Comparison of ENCODE assay signal across 1 cellular context in genomic region chr17:42773290-42774035, GRCh38.
TF ChIP-seq lines count a peak whose summit lies in the region.

VPS25 (plus strand) TSS chr17:42773449; CDS start chr17:42773476, 27 bp downstream.

TF ChIP-seq in HepG2, 621 proteins besides CTCF, POLR2A, EP300 and RAD21 (continued from another document and continues in another):
- 0 out of 2 replicates have a peak, but pooled peaks have one; percentile 51 for TF ChIP-seq CAMTA2 (CRISPR knock-in tag; IDR thresholded peaks at IDR 0.05; ENCODE audit: borderline replicate concordance)
- TF ChIP-seq RFX3 (CRISPR knock-in tag; IDR thresholded peaks at IDR 0.05), result peak; percentile 58; the same call in 1 of the 2 replicates
- no peak for TF ChIP-seq CSRNP2 (CRISPR knock-in tag; conservative IDR thresholded peaks at IDR 0.05; ENCODE audit: low read depth)
- TF ChIP-seq BATF2 (CRISPR knock-in tag; IDR thresholded peaks at IDR 0.05), result no peak
- peak; percentile 98 for TF ChIP-seq KLF11 (CRISPR knock-in tag; IDR thresholded peaks at IDR 0.05)
- no peak for TF ChIP-seq ZNF850 (CRISPR knock-in tag; conservative IDR thresholded peaks at IDR 0.05)
- TF ChIP-seq ZSCAN22 (CRISPR knock-in tag; IDR thresholded peaks at IDR 0.05), result no peak
- no peak for TF ChIP-seq U2AF2 (IDR thresholded peaks at IDR 0.05; ENCODE audit: low read depth, low read length)
- peak; percentile 95 for TF ChIP-seq EED (CRISPR knock-in tag; IDR thresholded peaks at IDR 0.05)
- TF ChIP-seq ZNF253 (CRISPR knock-in tag; IDR thresholded peaks at IDR 0.05; ENCODE audit: borderline replicate concordance), result 0 out of 2 replicates have a peak, but pooled peaks have one; percentile 31
- TF ChIP-seq CENPBD1 (CRISPR knock-in tag; IDR thresholded peaks at IDR 0.05; ENCODE audit: borderline replicate concordance, low read depth), result no peak
- peak; percentile 86; the same call in 1 of the 2 replicates for TF ChIP-seq ZC3H4 (CRISPR knock-in tag; IDR thresholded peaks at IDR 0.05; ENCODE audit: borderline replicate concordance)
- peak; percentile 78 for TF ChIP-seq ZNF781 (CRISPR knock-in tag; IDR thresholded peaks at IDR 0.05; ENCODE audit: borderline replicate concordance, not compliant biosample characterization)
- peak; percentile 91; the same call in 1 of the 2 replicates for TF ChIP-seq NR1H2 (CRISPR knock-in tag; IDR thresholded peaks at IDR 0.05; ENCODE audit: borderline replicate concordance, low read depth)
- TF ChIP-seq ZNF180 (CRISPR knock-in tag; IDR thresholded peaks at IDR 0.05; ENCODE audit: borderline replicate concordance, low read depth), result no peak
- peak; percentile 94; the same call in 1 of the 2 replicates for TF ChIP-seq ATF6 (CRISPR knock-in tag; conservative IDR thresholded peaks at IDR 0.05)
- TF ChIP-seq ZNF660 (CRISPR knock-in tag; IDR thresholded peaks at IDR 0.05; ENCODE audit: borderline replicate concordance, low read depth), result no peak
- no peak for TF ChIP-seq GRHL1 (CRISPR knock-in tag; conservative IDR thresholded peaks at IDR 0.05)
- TF ChIP-seq ZNF800 (CRISPR knock-in tag; IDR thresholded peaks at IDR 0.05), result peak; percentile 81; the same call in 1 of the 2 replicates
- no peak for TF ChIP-seq ZNF30 (CRISPR knock-in tag; IDR thresholded peaks at IDR 0.05)
- peak; percentile 76 for TF ChIP-seq ATF1 (CRISPR knock-in tag; IDR thresholded peaks at IDR 0.05)
- peak; percentile 84; the same call in 2 of the 3 replicates for TF ChIP-seq MXI1 (IDR thresholded peaks at IDR 0.05; ENCODE audit: borderline replicate concordance, low read depth, low read length)
- TF ChIP-seq SNAPC5 (CRISPR knock-in tag; IDR thresholded peaks at IDR 0.05; ENCODE audit: borderline replicate concordance), result peak; percentile 58; the same call in 1 of the 2 replicates
- peak; percentile 84; the same call in 1 of the 2 replicates for TF ChIP-seq ZZZ3 (CRISPR knock-in tag; IDR thresholded peaks at IDR 0.05; ENCODE audit: borderline replicate concordance)
- TF ChIP-seq PLRG1 (conservative IDR thresholded peaks at IDR 0.05), result no peak
- no peak for TF ChIP-seq HIC2 (CRISPR knock-in tag; IDR thresholded peaks at IDR 0.05; ENCODE audit: low read depth)
- TF ChIP-seq ZNF263 (CRISPR knock-in tag; IDR thresholded peaks at IDR 0.05), result peak; percentile 84
- TF ChIP-seq CEBPG (CRISPR knock-in tag; IDR thresholded peaks at IDR 0.05), result peak; percentile 49; the same call in 1 of the 2 replicates
- TF ChIP-seq ATRX (CRISPR knock-in tag; IDR thresholded peaks at IDR 0.05; ENCODE audit: borderline replicate concordance), result no peak
- TF ChIP-seq HNRNPK (IDR thresholded peaks at IDR 0.05; ENCODE audit: low read depth, low read length, poor library complexity, severe bottlenecking), result no peak
- TF ChIP-seq ZNF274 (CRISPR knock-in tag; IDR thresholded peaks at IDR 0.05), result peak; percentile 83
- peak; percentile 68; the same call in 1 of the 2 replicates for TF ChIP-seq KDM5B (CRISPR knock-in tag; IDR thresholded peaks at IDR 0.05; ENCODE audit: borderline replicate concordance)
- TF ChIP-seq ZNF670 (CRISPR knock-in tag; IDR thresholded peaks at IDR 0.05; ENCODE audit: borderline replicate concordance), result peak; percentile 52; the same call in 1 of the 2 replicates
- TF ChIP-seq ZNF761 (CRISPR knock-in tag; conservative IDR thresholded peaks at IDR 0.05), result 0 out of 2 replicates have a peak, but pooled peaks have one; percentile 81
- peak; percentile 95 for TF ChIP-seq ARID4A (CRISPR knock-in tag; IDR thresholded peaks at IDR 0.05; ENCODE audit: borderline replicate concordance)
- no peak for TF ChIP-seq PBX2 (CRISPR knock-in tag; IDR thresholded peaks at IDR 0.05)
- TF ChIP-seq MED8 (CRISPR knock-in tag; IDR thresholded peaks at IDR 0.05; ENCODE audit: insufficient replicate concordance), result peak; percentile 97
- peak; percentile 50 for TF ChIP-seq PHF5A (CRISPR knock-in tag; IDR thresholded peaks at IDR 0.05; ENCODE audit: low read depth, unreplicated experiment)
- peak; percentile 37; the same call in 1 of the 2 replicates for TF ChIP-seq ZNF503 (CRISPR knock-in tag; IDR thresholded peaks at IDR 0.05)
- peak; percentile 71; the same call in 1 of the 2 replicates for TF ChIP-seq KLF12 (CRISPR knock-in tag; IDR thresholded peaks at IDR 0.05; ENCODE audit: borderline replicate concordance)
- peak; percentile 87; the same call in 1 of the 2 replicates for TF ChIP-seq ZNF44 (CRISPR knock-in tag; IDR thresholded peaks at IDR 0.05)
- TF ChIP-seq ZNF24 (IDR thresholded peaks at IDR 0.05), result 0 out of 2 replicates have a peak, but pooled peaks have one; percentile 52
- peak; percentile 95 for TF ChIP-seq SIN3B (IDR thresholded peaks at IDR 0.05; ENCODE audit: low read length)
- TF ChIP-seq ZNF672 (CRISPR knock-in tag; IDR thresholded peaks at IDR 0.05), result no peak
